Comparison of ENCODE assay signal across 8 cellular contexts in the genomic region with DNA sequence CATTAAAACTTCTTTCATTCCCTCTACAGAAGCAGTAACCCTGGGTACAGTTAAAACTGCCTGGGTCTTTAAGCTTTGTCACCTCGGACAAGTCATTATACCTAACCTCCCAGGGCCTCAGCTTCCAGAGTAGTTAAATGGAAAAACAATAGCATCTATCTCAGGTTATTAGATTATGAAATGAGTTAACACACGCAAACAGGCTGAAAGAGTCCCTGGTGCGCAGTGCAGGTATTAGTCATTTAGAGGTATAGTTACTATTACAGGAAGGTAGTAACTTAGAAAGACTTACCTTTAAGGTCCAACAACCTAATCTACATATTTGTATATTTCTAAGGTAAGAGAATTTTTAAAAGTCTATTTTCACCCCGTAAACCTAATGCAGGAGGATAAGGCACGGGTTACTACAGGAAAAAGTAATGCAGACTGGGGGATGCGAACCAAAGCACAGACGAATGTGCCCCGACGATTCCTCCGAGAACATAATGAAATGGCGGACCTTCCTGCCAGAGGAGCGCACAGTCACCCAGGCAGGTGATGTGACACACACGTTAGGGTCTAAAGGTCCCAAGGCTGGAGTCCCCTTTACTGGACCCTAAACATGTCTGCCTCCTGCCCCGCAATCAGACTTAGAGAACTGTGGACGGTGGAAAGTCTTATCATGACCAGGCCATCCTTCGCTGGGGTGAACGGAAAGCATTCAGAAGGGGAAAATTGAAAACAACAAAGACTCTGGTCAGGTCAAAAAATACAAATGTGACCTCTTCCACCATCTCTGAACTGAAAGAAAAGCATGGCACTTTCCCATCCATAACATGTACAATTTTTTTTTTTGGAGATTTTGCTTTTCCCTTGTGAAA. TPM values are rescaled to one million over a fixed set of nuclear protein-coding genes. Genes with fewer than 3 reads are reported as not detected.
DNase-seq lines count a peak whose midpoint lies in the region; ATAC-seq and TF ChIP-seq lines count a peak whose summit lies in the region.

No MANE protein-coding gene starts in this region.

- no peak for TF ChIP-seq CTCF in fibroblast of villous mesenchyme (IDR thresholded peaks at IDR 0.05; ENCODE audit: insufficient read depth, low read depth, low read length)

- H3K4me2 ChIP-seq in BLaER1 treated with 17β-estradiol and CSF1 and Interleukin-3, amounts not matched to agents 10 nM and 100 nM, result peak overlapping the region; percentile 77 to 96 (median 88)

- H3K9ac ChIP-seq in BLaER1 treated with 17β-estradiol and CSF1 and Interleukin-3, amounts not matched to agents 10 nM and 100 nM, result peak overlapping the region; percentile 87 to 97 (median 94)

- H3K9me3 ChIP-seq in BLaER1 treated with 17β-estradiol and CSF1 and Interleukin-3, amounts not matched to agents 10 nM and 100 nM (replicated peaks in 1 of 11), result no peaks in the 10 kb centered on the region

- H4K20me1 ChIP-seq in BLaER1 treated with 17β-estradiol and CSF1 and Interleukin-3, amounts not matched to agents 10 nM and 100 nM, result peaks cover 47 to 62% (median 57%) of the 10 kb centered on the region in 11 experiments

- DNase-seq in HuH-7 (ENCODE audit: low spot score) (peak; percentile 44), fibroblast of villous mesenchyme (ENCODE audit: low read depth) (peak; percentile 19), posterior vena cava (ENCODE audit: low spot score) (peak; percentile 53), T-helper 9 cell (no peak), globus pallidus (ENCODE audit: low spot score) (no peak)
- peak; percentile 68 for DNase-seq in activated CD8-positive, alpha-beta memory T cell treated with anti-CD3 and anti-CD28 coated beads, Interleukin-2, amount 10 ng/mL, durations not matched to agents 7 days and 5 days

- H3K9me3 Mint-ChIP-seq in activated CD8-positive, alpha-beta memory T cell treated with anti-CD3 and anti-CD28 coated beads, Interleukin-2, amount 10 ng/mL, durations not matched to agents 7 days and 5 days (ENCODE audit: low read depth), result no peaks in the 10 kb centered on the region

- H3K4me3 Mint-ChIP-seq in activated CD8-positive, alpha-beta memory T cell treated with anti-CD3 and anti-CD28 coated beads, Interleukin-2, amount 10 ng/mL, durations not matched to agents 7 days and 5 days, result peak overlapping the region; percentile 93

- peak overlapping the region; percentile 69 to 96 (median 91) for H3K27ac ChIP-seq in BLaER1 treated with 17β-estradiol and CSF1 and Interleukin-3, amounts not matched to agents 10 nM and 100 nM

- H3K27me3 Mint-ChIP-seq in activated CD8-positive, alpha-beta memory T cell treated with anti-CD3 and anti-CD28 coated beads, Interleukin-2, amount 10 ng/mL, durations not matched to agents 7 days and 5 days, result no peaks in the 10 kb centered on the region

- intact Hi-C loops in posterior vena cava (cut with DNase I), result no loop called here

- CTCF ChIA-PET in activated CD8-positive, alpha-beta memory T cell treated with anti-CD3 and anti-CD28 coated beads, Interleukin-2, amount 10 ng/mL, durations not matched to agents 7 days and 5 days (lab: Charles Lee), result interaction anchor here (1.3 to 3.5 kb wide), 5 partner anchors 15 to 30 kb away, joined by 3 to 23 read pairs (median 15); no protein-coding TSS in a partner anchor

- H3K4me1 Mint-ChIP-seq in activated CD8-positive, alpha-beta memory T cell treated with anti-CD3 and anti-CD28 coated beads, Interleukin-2, amount 10 ng/mL, durations not matched to agents 7 days and 5 days, result peaks cover 24% of the 10 kb centered on the region

- H3K36me3 Mint-ChIP-seq in activated CD8-positive, alpha-beta memory T cell treated with anti-CD3 and anti-CD28 coated beads, Interleukin-2, amount 10 ng/mL, durations not matched to agents 7 days and 5 days, result peaks cover 44% of the 10 kb centered on the region

- H3K4me3 ChIP-seq in BLaER1 treated with 17β-estradiol and CSF1 and Interleukin-3, amounts not matched to agents 10 nM and 100 nM, result peak overlapping the region; percentile 74 to 89 (median 82)
- peak overlapping the region; percentile 78 for H3K4me3 ChIP-seq in fibroblast of villous mesenchyme (ENCODE audit: low read depth, low read length)

- peaks cover 31 to 53% (median 40%) of the 10 kb centered on the region in 10 experiments for H3K4me1 ChIP-seq in BLaER1 treated with 17β-estradiol and CSF1 and Interleukin-3, amounts not matched to agents 10 nM and 100 nM

- H3K27me3 ChIP-seq in BLaER1 treated with 17β-estradiol and CSF1 and Interleukin-3, amounts not matched to agents 10 nM and 100 nM, result no peaks in the 10 kb centered on the region

- peaks cover 5 to 31% (median 22%) of the 10 kb centered on the region in 11 experiments; a peak in 21 of 22 replicates for H3K36me3 ChIP-seq in BLaER1 treated with 17β-estradiol and CSF1 and Interleukin-3, amounts not matched to agents 10 nM and 100 nM

- H3K27ac Mint-ChIP-seq in activated CD8-positive, alpha-beta memory T cell treated with anti-CD3 and anti-CD28 coated beads, Interleukin-2, amount 10 ng/mL, durations not matched to agents 7 days and 5 days, result peak overlapping the region; percentile 98

- no peak for ATAC-seq in activated CD8-positive, alpha-beta memory T cell treated with anti-CD3 and anti-CD28 coated beads, Interleukin-2, amount 10 ng/mL, durations not matched to agents 7 days and 5 days
- no peak for ATAC-seq in GM18909 (IDR thresholded peaks at IDR 0.05; ENCODE audit: poor library complexity, unreplicated experiment)

RNA-seq across cellular contexts. Expression of a gene that starts 1.3 kb away (rescaled TPM):
- 100 to 1,000 TPM; 347 to 389 TPM for total RNA-seq in activated CD8-positive, alpha-beta memory T cell treated with anti-CD3 and anti-CD28 coated beads, Interleukin-2, amount 10 ng/mL, durations not matched to agents 7 days and 5 days
- total RNA-seq in fibroblast of villous mesenchyme (87.6 and 121 TPM in 2 replicates), posterior vena cava (100 to 1,000 TPM in 1 of 2 donors, 10 to 100 TPM in 1; 89.0 to 118 TPM)

Comparison
In these comparisons a context has a peak if more than half of its experiments do, and no peak if none do; other contexts are left out.
1. DNase-seq: peak in HuH-7 (single experiment), activated CD8-positive, alpha-beta memory T cell treated with anti-CD3 and anti-CD28 coated beads, Interleukin-2, amount 10 ng/mL, durations not matched to agents 7 days and 5 days (single experiment), fibroblast of villous mesenchyme (single experiment) and posterior vena cava (single experiment); none in T-helper 9 cell (single experiment) and globus pallidus (single experiment).